In the genomic region with DNA sequence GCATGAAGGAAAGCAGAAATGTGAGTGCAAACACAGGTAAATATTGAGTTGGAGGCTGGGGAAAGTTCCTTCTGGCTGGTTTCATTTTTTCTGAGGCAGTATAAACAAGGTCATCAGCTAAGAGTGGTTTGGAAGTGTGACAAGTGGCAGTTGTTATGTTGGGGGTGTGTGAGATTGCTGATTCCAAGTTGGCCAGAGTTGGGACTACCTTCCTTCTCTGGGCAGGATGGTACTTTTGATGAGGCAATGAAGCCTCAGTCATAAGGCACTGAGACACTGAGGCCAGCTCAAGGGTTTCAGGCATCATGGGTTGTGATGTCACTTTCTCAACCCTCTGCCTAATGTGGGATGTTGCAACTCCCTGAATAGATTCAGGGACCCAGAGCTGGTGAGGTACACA, we compare ENCODE assay signal across 18 cellular contexts. TPM values are rescaled to one million over a fixed set of nuclear protein-coding genes. Genes with fewer than 3 reads are reported as not detected.
DNase-seq lines count a peak whose midpoint lies in the region; ATAC-seq and TF ChIP-seq lines count a peak whose summit lies in the region.
"Had no signal": no experiment of that assay in that cellular context is flagged by ENCODE, and none has a peak within 500 bp of the region (broad histone marks: within the 10 kb centered on the region; RNA-seq: fewer than 3 reads in every experiment).

No MANE protein-coding gene starts in this region.

- no peak for TF ChIP-seq POLR2A in thyroid gland (IDR thresholded peaks at IDR 0.05)

- no peak overlapping the region for H2AFZ ChIP-seq in neuronal stem cell (ENCODE audit: low read length)

- H2AK5ac ChIP-seq in neuronal stem cell (ENCODE audit: low read depth, low read length): no peak overlapping the region

- no peak overlapping the region for H2BK12ac ChIP-seq in neuronal stem cell (ENCODE audit: low read length)

- H3K18ac ChIP-seq in neuronal stem cell (ENCODE audit: low read length): no peak overlapping the region

- H3K36me3 ChIP-seq in thyroid gland: no peaks in the 10 kb centered on the region
- no peaks in the 10 kb centered on the region for H3K36me3 ChIP-seq in neuronal stem cell (replicated peaks in 1 of 2; ENCODE audit: control insufficient read depth in 2 of 2, insufficient read depth in 2 of 2, low read length in 2 of 2)
- H3K36me3 ChIP-seq: cardiac muscle cell, gastrocnemius medialis had no signal

- peak; percentile 34 for ATAC-seq in Right ventricle myocardium inferior
- ATAC-seq in right cardiac atrium: peak; percentile 31 to 40
- ATAC-seq in GM18498 (IDR thresholded peaks at IDR 0.05; ENCODE audit: unreplicated experiment): no peak
- ATAC-seq: gastrocnemius medialis had no signal

- no peak overlapping the region for H3K4me2 ChIP-seq in neuronal stem cell (ENCODE audit: insufficient read depth, low read length, poor library complexity, severe bottlenecking)

- H3K14ac ChIP-seq in neuronal stem cell (ENCODE audit: low read length): no peak overlapping the region

- H2BK15ac ChIP-seq in neuronal stem cell (ENCODE audit: low read length): no peak overlapping the region

- H3K4me1 ChIP-seq in right cardiac atrium (ENCODE audit: control insufficient read depth, insufficient read depth, low read length) (no peaks in the 10 kb centered on the region), thyroid gland (peaks cover 5 to 7% of the 10 kb centered on the region in 2 donors), neuronal stem cell (ENCODE audit: control insufficient read depth in 2 of 2, insufficient read depth in 1 of 2, low read depth in 1 of 2, low read length in 2 of 2) (no peaks in the 10 kb centered on the region)
- H3K4me1 ChIP-seq: gastrocnemius medialis had no signal

- H3K9me3 ChIP-seq in right cardiac atrium (ENCODE audit: control insufficient read depth, low read length) (peaks cover 1% of the 10 kb centered on the region), thyroid gland (no peaks in the 10 kb centered on the region), neuronal stem cell (replicated peaks in 1 of 2; ENCODE audit: control insufficient read depth in 2 of 2, insufficient read depth in 1 of 2, low read depth in 1 of 2, low read length in 2 of 2) (peaks cover 2 to 12% of the 10 kb centered on the region in 2 donors)
- H3K9me3 ChIP-seq: gastrocnemius medialis had no signal

- intact Hi-C loops in Right ventricle myocardium inferior (cut with DNase I): no loop called here
- intact Hi-C loops in cardiac septum (cut with DNase I): no loop called here
- intact Hi-C loops in right cardiac atrium (cut with DNase I): no loop called here
- intact Hi-C loops in thyroid gland (cut with DNase I): no loop called here

- TF ChIP-seq CTCF in thyroid gland (IDR thresholded peaks at IDR 0.05): no peak

- H4K91ac ChIP-seq in neuronal stem cell (ENCODE audit: low read depth, low read length, poor library complexity): no peak overlapping the region

- no peaks in the 10 kb centered on the region for H3K27me3 ChIP-seq in right cardiac atrium (ENCODE audit: control insufficient read depth, insufficient read depth)
- H3K27me3 ChIP-seq in thyroid gland: no peaks in the 10 kb centered on the region
- H3K27me3 ChIP-seq in neuronal stem cell (ENCODE audit: control insufficient read depth in 3 of 3, insufficient read depth in 3 of 3, low read depth in 1 of 3, low read length in 3 of 3): no peaks in the 10 kb centered on the region
- H3K27me3 ChIP-seq: cardiac muscle cell, gastrocnemius medialis had no signal

- H3K79me1 ChIP-seq in neuronal stem cell (ENCODE audit: low read depth, low read length): no peaks in the 10 kb centered on the region

- no peak overlapping the region for H3K4ac ChIP-seq in neuronal stem cell (ENCODE audit: low read length)

- H3K27ac ChIP-seq in right cardiac atrium (ENCODE audit: low read length) (no peak overlapping the region), thyroid gland (peak overlapping the region; percentile 57 to 63 (median 57)), neuronal stem cell (replicated peaks; ENCODE audit: low read length) (no peak overlapping the region)
- H3K27ac ChIP-seq: cardiac muscle cell, gastrocnemius medialis had no signal

- no peak overlapping the region for H3K23ac ChIP-seq in neuronal stem cell (ENCODE audit: low read depth, low read length, poor library complexity)

- H3K9ac ChIP-seq in neuronal stem cell (ENCODE audit: low read depth, low read length, poor library complexity): no peak overlapping the region

- no peak overlapping the region for H3K4me3 ChIP-seq in right cardiac atrium (ENCODE audit: low read length)
- no peak overlapping the region for H3K4me3 ChIP-seq in thyroid gland (replicated peaks in 1 of 3)
- H3K4me3 ChIP-seq in neuronal stem cell (ENCODE audit: low read length in 2 of 2): no peak overlapping the region
- H3K4me3 ChIP-seq: cardiac muscle cell, gastrocnemius medialis had no signal

- H4K8ac ChIP-seq in neuronal stem cell (ENCODE audit: low read depth, low read length): no peak overlapping the region

- no peak overlapping the region for H2BK120ac ChIP-seq in neuronal stem cell (ENCODE audit: low read depth, low read length)

- DNase-seq in Right ventricle myocardium inferior (ENCODE audit: missing footprints) (no peak), cardiac septum (ENCODE audit: low spot score) (no peak), astrocyte of the hippocampus (ENCODE audit: low read depth, low spot score) (peak; percentile 16), right cardiac atrium (no peak), thyroid gland (peak; percentile 46 to 54), SIG-M5 (lab: John Stamatoyannopoulos, UW) (no peak), neuronal stem cell (ENCODE audit: low spot score) (no peak)
- DNase-seq: activated naive CD4-positive, alpha-beta T cell treated with anti-CD3 and anti-CD28 coated beads for 36 hours; effector CD8-positive, alpha-beta T cell; gastrocnemius medialis; NCI-H1105; occipital lobe; small intestine; T-helper 2 cell had no signal

- H2BK5ac ChIP-seq in neuronal stem cell (ENCODE audit: low read length): no peak overlapping the region

RNA-seq across cellular contexts. Expression of a gene that starts 8.2 kb away (rescaled TPM):
- total RNA-seq in Right ventricle myocardium inferior (not detected), cardiac septum (not detected), right cardiac atrium (not detected), thyroid gland (not detected)
- polyA plus RNA-seq in right cardiac atrium: not detected
- not detected for polyA plus RNA-seq in neuronal stem cell (2013, experiment 1 of 2)
- not detected for polyA plus RNA-seq in neuronal stem cell (2013, experiment 2 of 2)
- total RNA-seq: activated naive CD4-positive, alpha-beta T cell treated with anti-CD3 and anti-CD28 coated beads for 36 hours; cardiac muscle cell; gastrocnemius medialis; mesothelial cell of epicardium; occipital lobe; urinary bladder had no signal
- polyA plus RNA-seq: cardiac muscle cell, small intestine, urinary bladder had no signal

RNA-seq across cellular contexts. Expression of a gene that starts 58.0 kb away (rescaled TPM):
- total RNA-seq in Right ventricle myocardium inferior: 34.1 TPM
- total RNA-seq in cardiac septum: 19.9 TPM
- total RNA-seq in right cardiac atrium: 10 to 100 TPM; 34.9 to 46.1 (median 39.7) TPM
- polyA plus RNA-seq in right cardiac atrium: 24.7 TPM
- 10 to 100 TPM; 22.8 to 35.5 (median 29.3) TPM for total RNA-seq in thyroid gland
- 25.0 TPM for polyA plus RNA-seq in neuronal stem cell (2013, experiment 1 of 2)
- polyA plus RNA-seq in neuronal stem cell (2013, experiment 2 of 2): 27.1 TPM

Comparison
In these comparisons a context has a peak if more than half of its experiments do, and no peak if none do; other contexts are left out.
1. DNase-seq: peak in astrocyte of the hippocampus (single experiment) and thyroid gland (2 of 2); none in Right ventricle myocardium inferior (single experiment), cardiac septum (single experiment), right cardiac atrium (0 of 3), SIG-M5 (single experiment) and neuronal stem cell (single experiment).
2. H3K27ac ChIP-seq: peak in thyroid gland (3 of 3); none in right cardiac atrium (single experiment) and neuronal stem cell (single experiment).